Comparison of ENCODE assay signal across 12 cellular contexts in genomic region chr7:139687980-139688632, GRCh38.
DNase-seq lines count a peak whose midpoint lies in the region; ATAC-seq, FAIRE-seq and TF ChIP-seq lines count a peak whose summit lies in the region.
"Had no signal": no experiment of that assay in that cellular context is flagged by ENCODE, and none has a peak within 500 bp of the region (broad histone marks: within the 10 kb centered on the region; RNA-seq: fewer than 3 reads in every experiment).

No MANE protein-coding gene starts in this region.

- H3K79me2 ChIP-seq in K562 (ENCODE audit: control insufficient read depth, insufficient read depth, low read length) = no peaks in the 10 kb centered on the region
- no peaks in the 10 kb centered on the region for H3K79me2 ChIP-seq in keratinocyte (ENCODE audit: control insufficient read depth, insufficient read depth, low read length)

- no peak overlapping the region for H3K27ac Mint-ChIP-seq in T-cell
- H3K27ac Mint-ChIP-seq: activated naive CD4-positive, alpha-beta T cell treated with anti-CD3 and anti-CD28 coated beads for 36 hours; endodermal cell had no signal

- in situ Hi-C loops in K562 (cut with MboI) = no loop called here

- H3K9me3 ChIP-seq in K562 (replicated peaks; ENCODE audit: control insufficient read depth, insufficient read depth, low read depth, low read length) (no peaks in the 10 kb centered on the region; the same call in 1 of the 2 replicates), keratinocyte (ENCODE audit: control insufficient read depth, low read depth, low read length) (peaks cover 3% of the 10 kb centered on the region), aorta (ENCODE audit: control insufficient read depth, low read length) (no peaks in the 10 kb centered on the region)

- H3K36me3 ChIP-seq in K562 (ENCODE audit: control insufficient read depth, insufficient read depth, low read length) (no peaks in the 10 kb centered on the region), keratinocyte (ENCODE audit: control insufficient read depth in 2 of 2, extremely low read depth in 1 of 2, insufficient read depth in 2 of 2, low read length in 2 of 2) (peaks cover 3 to 5% of the 10 kb centered on the region in 2 experiments), aorta (ENCODE audit: control insufficient read depth in 1 of 2, insufficient read depth in 2 of 2, low read length in 1 of 2) (peaks cover 0 to 3% of the 10 kb centered on the region in 2 donors)

- peaks cover 7 to 11% (median 10%) of the 10 kb centered on the region in 3 donors for H3K9me3 Mint-ChIP-seq in T-cell

- H3K36me3 Mint-ChIP-seq in T-cell = peaks cover 55% of the 10 kb centered on the region

- FAIRE-seq in K562 (lab: Jason Lieb, UNC) (peak; percentile 77), keratinocyte (lab: Jason Lieb, UNC) (peak; percentile 74), GM12892 (lab: Jason Lieb, UNC) (no peak)

- H4K20me1 ChIP-seq in K562 (replicated peaks; ENCODE audit: control insufficient read depth, insufficient read depth, low read length) (no peaks in the 10 kb centered on the region), keratinocyte (ENCODE audit: control insufficient read depth, extremely low read depth, insufficient read depth, low read length) (no peaks in the 10 kb centered on the region)

- POLR2A ChIA-PET in K562 (lab: Yijun Ruan, JAX) = interaction anchor here (0.5 to 0.8 kb wide), 2 partner anchors 189 to 582 kb away, joined by 3 read pairs; no protein-coding TSS in a partner anchor
- POLR2A ChIA-PET in T-cell (lab: Charles Lee) = no interaction called here

- no peaks in the 10 kb centered on the region for H3K27me3 Mint-ChIP-seq in T-cell

- H3K4me3 Mint-ChIP-seq in T-cell = no peak overlapping the region
- H3K4me3 Mint-ChIP-seq: activated naive CD4-positive, alpha-beta T cell treated with anti-CD3 and anti-CD28 coated beads for 36 hours; endodermal cell had no signal

- H3K4me3 ChIP-seq in K562 (no peak overlapping the region), keratinocyte (ENCODE audit: control insufficient read depth in 2 of 3, extremely low read depth in 1 of 3, insufficient read depth in 2 of 3, low read depth in 1 of 3, low read length in 3 of 3) (no peak overlapping the region), aorta (ENCODE audit: low read length in 2 of 2) (no peak overlapping the region)

- no peaks in the 10 kb centered on the region for H3K9me1 ChIP-seq in K562 (ENCODE audit: control insufficient read depth, insufficient read depth, low read length)
- no peaks in the 10 kb centered on the region for H3K9me1 ChIP-seq in keratinocyte (ENCODE audit: control insufficient read depth, extremely low read depth, insufficient read depth, low read length)

- H3K27ac ChIP-seq in K562 (ENCODE audit: extremely low read depth, low read depth, low read length) = peak overlapping the region; percentile 24; the same call in 1 of the 3 replicates
- peak overlapping the region; percentile 69 for H3K27ac ChIP-seq in keratinocyte (ENCODE audit: control insufficient read depth, insufficient read depth, low read length)
- H3K27ac ChIP-seq in aorta (ENCODE audit: low read depth in 1 of 2, low read length in 2 of 2) = no peak overlapping the region

- 0 out of 2 replicates have a peak, but pooled peaks have one; percentile 34 for TF ChIP-seq POLR2A in K562 (conservative IDR thresholded peaks at IDR 0.05)
- TF ChIP-seq POLR2A in GM12892 (IDR thresholded peaks at IDR 0.05; ENCODE audit: low read depth, low read length) = no peak

- no peak for TF ChIP-seq RAD21 in K562 (CRISPR knock-in tag; conservative IDR thresholded peaks at IDR 0.05 in 1 of 2, IDR thresholded peaks at IDR 0.05 in 1 of 2)

- dilution Hi-C loops in keratinocyte (cut with MboI; ENCODE audit: extremely low pct_ligation_motif_present, low sequenced_read_pairs) = no loop called here

- WGBS in K562 (ENCODE audit: insufficient coverage, low coverage, missing lambda C conversion rate) = 5% methylated on average over 7 of the region's 7 CpGs
- WGBS in aorta, 2 donors = 72 to 81% methylated on average over 7 of the region's 7 CpGs

- intact Hi-C loops in K562 (cut with micrococcal nuclease) (no loop called here), aorta (cut with DNase I) (no loop called here)

- peak overlapping the region; percentile 78 for H2AFZ ChIP-seq in K562 (ENCODE audit: low read depth, low read length)
- peak overlapping the region; percentile 13 for H2AFZ ChIP-seq in keratinocyte (ENCODE audit: control insufficient read depth, low read length)

- DNase-seq in AG20443 (ENCODE audit: low spot score) (peak; percentile 46), HK-2 (ENCODE audit: unreplicated experiment) (peak; percentile 26), K562 (ENCODE audit: extremely low read depth in 1 of 4, low spot score in 3 of 4) (peak; percentile 83 to 89 (median 84)), keratinocyte (ENCODE audit: low read depth, low spot score) (peak; percentile 53), T-cell (no peak), aorta (no peak), GM12892 (ENCODE audit: insufficient read length) (no peak)
- DNase-seq: activated CD4-positive, CD25-positive, alpha-beta regulatory T cell treated with anti-CD3 and anti-CD28 coated beads, Interleukin-2, amount 50 U/mL, for 72 hours; activated naive CD4-positive, alpha-beta T cell treated with anti-CD3 and anti-CD28 coated beads for 36 hours; endodermal cell; NCI-H1092 treated with DMSO at 0.1 percent for 48 hours had no signal

- H3K9ac ChIP-seq in K562 (ENCODE audit: insufficient read depth in 1 of 2, low read depth in 2 of 2, low read length in 2 of 2) (0 out of 4 replicates have a peak overlapping the region, but pooled peaks of 1 of the 2 experiments have one; percentile 5), keratinocyte (ENCODE audit: control insufficient read depth, extremely low read depth, insufficient read depth, low read length) (peak overlapping the region; percentile 29)

- CTCF ChIA-PET in K562 (lab: Yijun Ruan, JAX; ENCODE audit: low intra/inter-chr PET ratio) = no interaction called here
- CTCF ChIA-PET in T-cell (lab: Charles Lee) = no interaction called here

- no peaks in the 10 kb centered on the region for H3K27me3 ChIP-seq in K562 (ENCODE audit: control insufficient read depth in 2 of 2, insufficient read depth in 2 of 2, low read length in 2 of 2)
- no peaks in the 10 kb centered on the region for H3K27me3 ChIP-seq in keratinocyte (ENCODE audit: control insufficient read depth, extremely low read depth, insufficient read depth, low read length)
- no peaks in the 10 kb centered on the region for H3K27me3 ChIP-seq in aorta (ENCODE audit: control insufficient read depth in 1 of 2, insufficient read depth in 2 of 2, low read length in 1 of 2)

- peak; percentile 100 for ATAC-seq in K562
- ATAC-seq in T-cell (replicated peaks in 1 of 4) = no peak
- no peak for ATAC-seq in HG02610 (IDR thresholded peaks at IDR 0.05; ENCODE audit: unreplicated experiment)
- no peak for ATAC-seq in aorta (ENCODE audit: low FRiP score)

- peaks cover 21 to 22% (median 22%) of the 10 kb centered on the region in 3 donors for H3K4me1 Mint-ChIP-seq in T-cell

- H3K4me1 ChIP-seq in K562 (replicated peaks in 1 of 2; ENCODE audit: control insufficient read depth in 2 of 2, insufficient read depth in 2 of 2, low read length in 2 of 2) (peaks cover 8 to 12% of the 10 kb centered on the region in 2 experiments; a peak in 4 of 5 replicates), keratinocyte (ENCODE audit: control insufficient read depth, extremely low read depth, insufficient read depth, low read length) (peaks cover 28% of the 10 kb centered on the region), aorta (ENCODE audit: control insufficient read depth in 1 of 2, insufficient read depth in 2 of 2, low read length in 2 of 2) (no peaks in the 10 kb centered on the region)

- TF ChIP-seq CTCF in K562 (IDR thresholded peaks at IDR 0.05 in 2 of 3, conservative IDR thresholded peaks at IDR 0.05 in 1 of 3; ENCODE audit: insufficient read depth in 2 of 3, low read depth in 1 of 3, low read length in 3 of 3) (no peak), keratinocyte (optimal IDR thresholded peaks at IDR 0.05 in 1 of 3, IDR thresholded peaks at IDR 0.05 in 1 of 3, conservative IDR thresholded peaks at IDR 0.05 in 1 of 3; ENCODE audit: extremely low read depth in 1 of 3, insufficient read depth in 2 of 3, low read length in 3 of 3) (no peak)

- no TSS peak for BruUV-seq in K562 (replicated peaks; lab: Mats Ljungman, UMichigan)

- H3K4me2 ChIP-seq in K562 (ENCODE audit: insufficient read depth, low read length) (peak overlapping the region; percentile 19), keratinocyte (ENCODE audit: control insufficient read depth, extremely low read depth, insufficient read depth, low read depth, low read length) (peak overlapping the region; percentile 46)

- TF ChIP-seq EP300 in K562 (IDR thresholded peaks at IDR 0.05; ENCODE audit: low read length) = no peak

TF ChIP-seq in K562, 482 proteins besides CTCF, POLR2A, EP300 and RAD21 (continues in another document):
- TF ChIP-seq PCBP1 (IDR thresholded peaks at IDR 0.05; ENCODE audit: low read depth, low read length, poor library complexity, severe bottlenecking) = no peak
- TF ChIP-seq ZNF175 (CRISPR knock-in tag; IDR thresholded peaks at IDR 0.05; ENCODE audit: low read depth) = peak; percentile 68; the same call in 1 of the 2 replicates
- TF ChIP-seq ETV1 (tag; conservative IDR thresholded peaks at IDR 0.05; ENCODE audit: low read depth) = no peak
- TF ChIP-seq FOXP1 (CRISPR knock-in tag; IDR thresholded peaks at IDR 0.05) = no peak
- TF ChIP-seq, protein P1, sequence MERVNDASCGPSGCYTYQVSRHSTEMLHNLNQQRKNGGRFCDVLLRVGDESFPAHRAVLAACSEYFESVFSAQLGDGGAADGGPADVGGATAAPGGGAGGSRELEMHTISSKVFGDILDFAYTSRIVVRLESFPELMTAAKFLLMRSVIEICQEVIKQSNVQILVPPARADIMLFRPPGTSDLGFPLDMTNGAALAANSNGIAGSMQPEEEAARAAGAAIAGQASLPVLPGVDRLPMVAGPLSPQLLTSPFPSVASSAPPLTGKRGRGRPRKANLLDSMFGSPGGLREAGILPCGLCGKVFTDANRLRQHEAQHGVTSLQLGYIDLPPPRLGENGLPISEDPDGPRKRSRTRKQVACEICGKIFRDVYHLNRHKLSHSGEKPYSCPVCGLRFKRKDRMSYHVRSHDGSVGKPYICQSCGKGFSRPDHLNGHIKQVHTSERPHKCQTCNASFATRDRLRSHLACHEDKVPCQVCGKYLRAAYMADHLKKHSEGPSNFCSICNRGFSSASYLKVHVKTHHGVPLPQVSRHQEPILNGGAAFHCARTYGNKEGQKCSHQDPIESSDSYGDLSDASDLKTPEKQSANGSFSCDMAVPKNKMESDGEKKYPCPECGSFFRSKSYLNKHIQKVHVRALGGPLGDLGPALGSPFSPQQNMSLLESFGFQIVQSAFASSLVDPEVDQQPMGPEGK (CRISPR knock-in tag; IDR thresholded peaks at IDR 0.05; ENCODE audit: borderline replicate concordance) = no peak
- no peak for TF ChIP-seq GABPB1 (CRISPR knock-in tag; IDR thresholded peaks at IDR 0.05)
- no peak for TF ChIP-seq PPARD (CRISPR knock-in tag; IDR thresholded peaks at IDR 0.05)
- TF ChIP-seq PRMT5 (CRISPR knock-in tag; IDR thresholded peaks at IDR 0.05) = no peak
- no peak for TF ChIP-seq GTF2E2 (tag; IDR thresholded peaks at IDR 0.05)
- TF ChIP-seq HDGF (IDR thresholded peaks at IDR 0.05) = peak; percentile 96

Comparison
In these comparisons a context has a peak if more than half of its experiments do, and no peak if none do; other contexts are left out.
1. DNase-seq: peak in AG20443 (single experiment), HK-2 (single experiment), K562 (4 of 4) and keratinocyte (single experiment); none in T-cell (0 of 34), aorta (0 of 2) and GM12892 (single experiment).
2. H3K27ac ChIP-seq: peak in K562 (single experiment) and keratinocyte (single experiment); none in aorta (0 of 2).